ENCODE assay signal across 8 cellular contexts in genomic region chr17:48047741-48048320, GRCh38. TPM values are rescaled to one million over a fixed set of nuclear protein-coding genes. Genes with fewer than 3 reads are reported as not detected.
DNase-seq lines count a peak whose midpoint lies in the region; ATAC-seq and TF ChIP-seq lines count a peak whose summit lies in the region.

No MANE protein-coding gene starts in this region.

- H3K9me2 ChIP-seq in hepatocyte (replicated peaks; ENCODE audit: insufficient read depth), result no peaks in the 10 kb centered on the region

- H3K27me3 ChIP-seq in hepatocyte, result no peaks in the 10 kb centered on the region

- H3K4me3 ChIP-seq in hepatocyte, result peak overlapping the region; percentile 82

- TF ChIP-seq CTCF in hepatocyte (IDR thresholded peaks at IDR 0.05; ENCODE audit: poor library complexity), result no peak

- no peaks in the 10 kb centered on the region for H3K9me3 ChIP-seq in hepatocyte (ENCODE audit: low read depth)

- peaks cover 17% of the 10 kb centered on the region for H4K20me1 ChIP-seq in hepatocyte (ENCODE audit: insufficient read depth, poor library complexity, severe bottlenecking)

- H3K27ac ChIP-seq in hepatocyte, result peak overlapping the region; percentile 96

- DNase-seq in NCI-H2029 treated with DMSO at 0.1 percent for 48 hours (lab: John Stamatoyannopoulos, UW) (peak; percentile 95), T1000 (lab: John Stamatoyannopoulos, UW) (peak; percentile 98), astrocyte of the hippocampus (ENCODE audit: low read depth, low spot score) (peak; percentile 100), hepatocyte (ENCODE audit: low spot score) (peak; percentile 100), renal cortical epithelial cell (ENCODE audit: low read depth) (peak; percentile 98), cortex of kidney (lab: John Stamatoyannopoulos, UW) (no peak)

- under 1% methylated on average over 40 of the region's 41 CpGs for WGBS in hepatocyte (ENCODE audit: low lambda C conversion rate, missing lambda C conversion rate)

- H2AFZ ChIP-seq in hepatocyte, result peak overlapping the region; percentile 82

- H3K36me3 ChIP-seq in hepatocyte (replicated peaks; ENCODE audit: insufficient read depth, low read depth), result no peaks in the 10 kb centered on the region

- ATAC-seq in GM18511 (IDR thresholded peaks at IDR 0.05; ENCODE audit: unreplicated experiment) (peak; percentile 93), HG03025 (IDR thresholded peaks at IDR 0.05; ENCODE audit: low FRiP score, unreplicated experiment) (peak; percentile 90)

- peak overlapping the region; percentile 89 for H3K4me2 ChIP-seq in hepatocyte

- peaks cover 50% of the 10 kb centered on the region for H3K79me2 ChIP-seq in hepatocyte

- peaks cover 44% of the 10 kb centered on the region for H3K4me1 ChIP-seq in hepatocyte (ENCODE audit: insufficient read depth)

RNA-seq across cellular contexts. Expression of gene NFE2L1, which starts 0.3 kb away (rescaled TPM):
- total RNA-seq in hepatocyte (82.0 and 86.4 TPM in 2 replicates), renal cortical epithelial cell (75.0 and 267 TPM in 2 replicates)
- 35.3 and 42.4 TPM in 2 replicates for polyA plus RNA-seq in hepatocyte

RNA-seq across cellular contexts. Expression of gene COPZ2, which starts 10.2 kb away (rescaled TPM):
- total RNA-seq in hepatocyte (36.0 and 40.7 TPM in 2 replicates), renal cortical epithelial cell (6.8 and 8.0 TPM in 2 replicates)
- 139 and 159 TPM in 2 replicates for polyA plus RNA-seq in hepatocyte

RNA-seq across cellular contexts. Expression of gene CBX1, which starts 53.4 kb away (rescaled TPM):
- total RNA-seq in hepatocyte, result 49.0 and 57.0 TPM in 2 replicates
- polyA plus RNA-seq in hepatocyte, result 20.7 and 23.5 TPM in 2 replicates
- 68.9 and 88.3 TPM in 2 replicates for total RNA-seq in renal cortical epithelial cell

RNA-seq across cellular contexts. Expression of gene SNX11, which starts 59.7 kb away (rescaled TPM):
- 11.3 and 12.4 TPM in 2 replicates for total RNA-seq in hepatocyte
- 9.2 and 13.2 TPM in 2 replicates for polyA plus RNA-seq in hepatocyte
- 16.1 and 25.0 TPM in 2 replicates for total RNA-seq in renal cortical epithelial cell
